ENCODE assay signal across 8 cellular contexts in genomic region chr15:66287461-66288055, GRCh38. TPM values are rescaled to one million over a fixed set of nuclear protein-coding genes. Genes with fewer than 3 reads are reported as not detected.
A peak's percentile ranks its signal among the peaks of the same experiment; 100 is the strongest.
DNase-seq lines count a peak whose midpoint lies in the region; FAIRE-seq and TF ChIP-seq lines count a peak whose summit lies in the region.

No MANE protein-coding gene starts in this region.

- no peaks in the 10 kb centered on the region for H3K27me3 Mint-ChIP-seq in activated naive CD8-positive, alpha-beta T cell treated with anti-CD3 and anti-CD28 coated beads for 36 hours

- H3K27me3 ChIP-seq in OCI-LY1 (ENCODE audit: insufficient read depth, low read length) (no peaks in the 10 kb centered on the region), parathyroid adenoma (ENCODE audit: control insufficient read depth, insufficient read depth, low read length) (no peaks in the 10 kb centered on the region)

- TF ChIP-seq CTCF in GM12865 (IDR thresholded peaks at IDR 0.05; ENCODE audit: insufficient read depth, low read depth, low read length, missing control alignments) = peak; percentile 57
- peak; percentile 48 for TF ChIP-seq CTCF in OCI-LY1 (IDR thresholded peaks at IDR 0.05; ENCODE audit: low read length)
- TF ChIP-seq CTCF in parathyroid adenoma (IDR thresholded peaks at IDR 0.05) = peak; percentile 45

- H3F3A ChIP-seq in OCI-LY1 (ENCODE audit: insufficient read depth, low read length) = peaks cover 7% of the 10 kb centered on the region; the same call in 1 of the 2 replicates

- H3K27ac ChIP-seq in OCI-LY1 (ENCODE audit: low read depth, low read length, poor library complexity, severe bottlenecking) (no peak overlapping the region), parathyroid adenoma (no peak overlapping the region)

- H3K4me3 ChIP-seq in GM12865 (ENCODE audit: low read depth, low read length) (no peak overlapping the region), OCI-LY1 (ENCODE audit: low read depth, low read length, poor library complexity, severe bottlenecking) (no peak overlapping the region), parathyroid adenoma (ENCODE audit: low read depth, low read length) (no peak overlapping the region)

- H3K9me3 ChIP-seq in OCI-LY1 (ENCODE audit: low read length) (no peaks in the 10 kb centered on the region), parathyroid adenoma (ENCODE audit: control insufficient read depth, low read length) (no peaks in the 10 kb centered on the region)

- no peaks in the 10 kb centered on the region for H3K9me2 ChIP-seq in OCI-LY1 (ENCODE audit: low read depth, low read length)

- no peak overlapping the region for H2AFZ ChIP-seq in OCI-LY1 (ENCODE audit: low read length)
- no peak overlapping the region for H2AFZ ChIP-seq in parathyroid adenoma

- H3K4me2 ChIP-seq in OCI-LY1 (ENCODE audit: low read length) (no peak overlapping the region), parathyroid adenoma (ENCODE audit: low read length) (no peak overlapping the region)

- no peak overlapping the region for H3K4me3 Mint-ChIP-seq in activated naive CD8-positive, alpha-beta T cell treated with anti-CD3 and anti-CD28 coated beads for 36 hours

- H3K36me3 Mint-ChIP-seq in activated naive CD8-positive, alpha-beta T cell treated with anti-CD3 and anti-CD28 coated beads for 36 hours = no peaks in the 10 kb centered on the region

- peaks cover 19% of the 10 kb centered on the region for H3K4me1 Mint-ChIP-seq in activated naive CD8-positive, alpha-beta T cell treated with anti-CD3 and anti-CD28 coated beads for 36 hours

- peak; percentile 99 for FAIRE-seq in A204.1 (lab: Jason Lieb, UNC)
- peak; percentile 98 for FAIRE-seq in endometrium (lab: Jason Lieb, UNC)

- H3K4me1 ChIP-seq in OCI-LY1 (ENCODE audit: insufficient read depth, low read length, severe bottlenecking) (peaks cover 61% of the 10 kb centered on the region), parathyroid adenoma (no peaks in the 10 kb centered on the region)

- no peak overlapping the region for H3K27ac Mint-ChIP-seq in activated naive CD8-positive, alpha-beta T cell treated with anti-CD3 and anti-CD28 coated beads for 36 hours

- DNase-seq in GM12865 (ENCODE audit: low read depth) (peak; percentile 31), NCI-H187 (lab: John Stamatoyannopoulos, UW) (no peak), ureter (ENCODE audit: low spot score) (no peak)
- no peak for DNase-seq in activated naive CD8-positive, alpha-beta T cell treated with anti-CD3 and anti-CD28 coated beads for 36 hours

- no peaks in the 10 kb centered on the region for H4K20me1 ChIP-seq in OCI-LY1 (ENCODE audit: insufficient read depth, low read length)

- H3K9ac ChIP-seq in OCI-LY1 (ENCODE audit: low read length) (no peak overlapping the region; the same call in 1 of the 2 replicates), parathyroid adenoma (no peak overlapping the region)

- H3K79me2 ChIP-seq in OCI-LY1 (ENCODE audit: insufficient read depth, low read length) (0 out of 2 replicates have a peak, but pooled peaks cover 1% of the 10 kb centered on the region), parathyroid adenoma (no peaks in the 10 kb centered on the region)

- H3K36me3 ChIP-seq in OCI-LY1 (ENCODE audit: insufficient read depth, low read length) = no peaks in the 10 kb centered on the region
- H3K36me3 ChIP-seq in parathyroid adenoma (ENCODE audit: control insufficient read depth, insufficient read depth, low read length) = no peaks in the 10 kb centered on the region

- no peaks in the 10 kb centered on the region for H3K9me3 Mint-ChIP-seq in activated naive CD8-positive, alpha-beta T cell treated with anti-CD3 and anti-CD28 coated beads for 36 hours

RNA-seq across cellular contexts. Expression of gene DIS3L, which starts 5.8 kb away (rescaled TPM):
- total RNA-seq in activated naive CD8-positive, alpha-beta T cell treated with anti-CD3 and anti-CD28 coated beads for 36 hours = 10 to 100 TPM; 22.1 to 23.4 TPM
- total RNA-seq in ureter = 30.9 TPM

RNA-seq across cellular contexts. Expression of gene MEGF11, which starts 34.0 kb away (rescaled TPM):
- not detected for total RNA-seq in activated naive CD8-positive, alpha-beta T cell treated with anti-CD3 and anti-CD28 coated beads for 36 hours
- not detected for total RNA-seq in ureter
